In genomic region chr7:56106108-56107073, GRCh38 we compare ENCODE assay signal across 8 cellular contexts. TPM values are rescaled to one million over a fixed set of nuclear protein-coding genes. Genes with fewer than 3 reads are reported as not detected.
A peak's percentile ranks its signal among the peaks of the same experiment; 100 is the strongest.
DNase-seq lines count a peak whose midpoint lies in the region; ATAC-seq and TF ChIP-seq lines count a peak whose summit lies in the region.

A gene with protein sequence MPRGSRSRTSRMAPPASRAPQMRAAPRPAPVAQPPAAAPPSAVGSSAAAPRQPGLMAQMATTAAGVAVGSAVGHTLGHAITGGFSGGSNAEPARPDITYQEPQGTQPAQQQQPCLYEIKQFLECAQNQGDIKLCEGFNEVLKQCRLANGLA (minus strand): TSS chr7:56106476. CDS start chr7:56106413, 63 bp downstream.

- CTCF ChIA-PET in GM10248 (lab: Yijun Ruan, JAX) = no interaction called here

- intact Hi-C loops in ovary (cut with DNase I) = no loop called here

- 1 to 2% (median 1%) methylated on average over 53 to 57 of the region's 57 CpGs for WGBS in ovary, 3 donors
- WGBS in thymus = 4% methylated on average over 57 of the region's 57 CpGs

- no peaks in the 10 kb centered on the region for H3K36me3 ChIP-seq in ovary
- H3K36me3 ChIP-seq in thymus (ENCODE audit: control insufficient read depth, insufficient read depth) = peaks cover 18% of the 10 kb centered on the region

- H3K27ac ChIP-seq in ovary (peak within 1 kb of the TSS; percentile 78 to 93), thymus (ENCODE audit: low read depth) (peak within 1 kb of the TSS; percentile 88)

- H3K9me3 ChIP-seq in ovary (no peaks in the 10 kb centered on the region), thymus (ENCODE audit: control insufficient read depth) (no peaks in the 10 kb centered on the region)

- no peak for TF ChIP-seq EP300 in ovary (IDR thresholded peaks at IDR 0.05)

- H3K27me3 ChIP-seq in ovary (no peaks in the 10 kb centered on the region), thymus (ENCODE audit: control insufficient read depth, insufficient read depth) (no peaks in the 10 kb centered on the region)

- POLR2A ChIA-PET in GM10248 (lab: Yijun Ruan, JAX) = interaction anchor here (1.0 to 1.4 kb wide), 4 partner anchors 9 to 55 kb away, joined by 3 to 6 read pairs (median 4); partner anchors contain the start of genes CCT6A, PHKG1 and PSPH

- H3K4me1 ChIP-seq in ovary (ENCODE audit: insufficient read depth) = peaks cover 5% of the 10 kb centered on the region
- H3K4me1 ChIP-seq in thymus (ENCODE audit: control insufficient read depth, insufficient read depth, low read length) = peaks cover 2% of the 10 kb centered on the region

- peak; percentile 97 for DNase-seq in GM10248 (ENCODE audit: extremely low spot score)
- DNase-seq in NCI-H1092 treated with DMSO at 0.1 percent for 48 hours (lab: John Stamatoyannopoulos, UW) = peak; percentile 100
- peak; percentile 93 for DNase-seq in activated naive CD4-positive, alpha-beta T cell treated with anti-CD3 and anti-CD28 coated beads, Interleukin-2, amount 50 U/mL, for 16 hours
- DNase-seq in germinal center (ENCODE audit: low spot score) = peak; percentile 97
- peak; percentile 94 to 96 (median 95) for DNase-seq in ovary

- peak within 1 kb of the TSS; percentile 91 for H3K4me3 ChIP-seq in ovary
- peak within 1 kb of the TSS; percentile 64 for H3K4me3 ChIP-seq in thymus (ENCODE audit: low read length)

- peak; percentile 100 for ATAC-seq in HG02623 (IDR thresholded peaks at IDR 0.05; ENCODE audit: unreplicated experiment)
- ATAC-seq in SK-N-SH treated with all-trans-retinoic acid at 6 μM for 48 hours = peak; percentile 100

- peak; percentile 94 for TF ChIP-seq POLR2A in ovary (IDR thresholded peaks at IDR 0.05)

- TF ChIP-seq CTCF in GM10248 (IDR thresholded peaks at IDR 0.05; ENCODE audit: control extremely low read depth, extremely low read depth, low read depth, missing control alignments) = no peak
- TF ChIP-seq CTCF in ovary (IDR thresholded peaks at IDR 0.05) = no peak

TF ChIP-seq in SK-N-SH treated with all-trans-retinoic acid at 6 μM for 48 hours, 23 proteins besides CTCF, POLR2A, EP300 and RAD21 (continues in another document):
- TF ChIP-seq, protein P1, sequence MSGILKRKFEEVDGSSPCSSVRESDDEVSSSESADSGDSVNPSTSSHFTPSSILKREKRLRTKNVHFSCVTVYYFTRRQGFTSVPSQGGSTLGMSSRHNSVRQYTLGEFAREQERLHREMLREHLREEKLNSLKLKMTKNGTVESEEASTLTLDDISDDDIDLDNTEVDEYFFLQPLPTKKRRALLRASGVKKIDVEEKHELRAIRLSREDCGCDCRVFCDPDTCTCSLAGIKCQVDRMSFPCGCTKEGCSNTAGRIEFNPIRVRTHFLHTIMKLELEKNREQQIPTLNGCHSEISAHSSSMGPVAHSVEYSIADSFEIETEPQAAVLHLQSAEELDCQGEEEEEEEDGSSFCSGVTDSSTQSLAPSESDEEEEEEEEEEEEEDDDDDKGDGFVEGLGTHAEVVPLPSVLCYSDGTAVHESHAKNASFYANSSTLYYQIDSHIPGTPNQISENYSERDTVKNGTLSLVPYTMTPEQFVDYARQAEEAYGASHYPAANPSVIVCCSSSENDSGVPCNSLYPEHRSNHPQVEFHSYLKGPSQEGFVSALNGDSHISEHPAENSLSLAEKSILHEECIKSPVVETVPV (CRISPR knock-in tag; IDR thresholded peaks at IDR 0.05) = no peak
- TF ChIP-seq RARB (CRISPR knock-in tag; IDR thresholded peaks at IDR 0.05) (no peak), ZNF565 (CRISPR knock-in tag; conservative IDR thresholded peaks at IDR 0.05; ENCODE audit: low read depth) (0 out of 2 replicates have a peak, but pooled peaks have one; percentile 39), GLIS3 (CRISPR knock-in tag; IDR thresholded peaks at IDR 0.05) (peak; percentile 11; the same call in 1 of the 2 replicates), SNAI2 (CRISPR knock-in tag; IDR thresholded peaks at IDR 0.05) (peak; percentile 49; the same call in 1 of the 2 replicates), CSDC2 (CRISPR knock-in tag; IDR thresholded peaks at IDR 0.05) (peak; percentile 49; the same call in 1 of the 2 replicates), TOX (CRISPR knock-in tag; IDR thresholded peaks at IDR 0.05; ENCODE audit: borderline replicate concordance) (no peak), ISL1 (CRISPR knock-in tag; IDR thresholded peaks at IDR 0.05) (no peak), ARNTL (CRISPR knock-in tag; IDR thresholded peaks at IDR 0.05; ENCODE audit: borderline replicate concordance, low read depth) (no peak), BACH2 (CRISPR knock-in tag; IDR thresholded peaks at IDR 0.05; ENCODE audit: borderline replicate concordance) (no peak), PPARA (CRISPR knock-in tag; IDR thresholded peaks at IDR 0.05; ENCODE audit: borderline replicate concordance) (peak; percentile 78; the same call in 1 of the 2 replicates), ZFP3 (CRISPR knock-in tag; IDR thresholded peaks at IDR 0.05) (0 out of 2 replicates have a peak, but pooled peaks have one; percentile 60), ESRRG (CRISPR knock-in tag; IDR thresholded peaks at IDR 0.05) (no peak), ZFP30 (CRISPR knock-in tag; IDR thresholded peaks at IDR 0.05) (no peak), PATZ1 (CRISPR knock-in tag; IDR thresholded peaks at IDR 0.05; ENCODE audit: borderline replicate concordance) (no peak), ZNF8 (CRISPR knock-in tag; IDR thresholded peaks at IDR 0.05) (0 out of 2 replicates have a peak, but pooled peaks have one; percentile 15), TCF4 (CRISPR knock-in tag; IDR thresholded peaks at IDR 0.05; ENCODE audit: borderline replicate concordance) (no peak; the same call in 1 of the 2 replicates), ZC3H10 (CRISPR knock-in tag; IDR thresholded peaks at IDR 0.05) (peak; percentile 21), OSR1 (CRISPR knock-in tag; IDR thresholded peaks at IDR 0.05) (no peak)
- TF ChIP-seq, protein P2, sequence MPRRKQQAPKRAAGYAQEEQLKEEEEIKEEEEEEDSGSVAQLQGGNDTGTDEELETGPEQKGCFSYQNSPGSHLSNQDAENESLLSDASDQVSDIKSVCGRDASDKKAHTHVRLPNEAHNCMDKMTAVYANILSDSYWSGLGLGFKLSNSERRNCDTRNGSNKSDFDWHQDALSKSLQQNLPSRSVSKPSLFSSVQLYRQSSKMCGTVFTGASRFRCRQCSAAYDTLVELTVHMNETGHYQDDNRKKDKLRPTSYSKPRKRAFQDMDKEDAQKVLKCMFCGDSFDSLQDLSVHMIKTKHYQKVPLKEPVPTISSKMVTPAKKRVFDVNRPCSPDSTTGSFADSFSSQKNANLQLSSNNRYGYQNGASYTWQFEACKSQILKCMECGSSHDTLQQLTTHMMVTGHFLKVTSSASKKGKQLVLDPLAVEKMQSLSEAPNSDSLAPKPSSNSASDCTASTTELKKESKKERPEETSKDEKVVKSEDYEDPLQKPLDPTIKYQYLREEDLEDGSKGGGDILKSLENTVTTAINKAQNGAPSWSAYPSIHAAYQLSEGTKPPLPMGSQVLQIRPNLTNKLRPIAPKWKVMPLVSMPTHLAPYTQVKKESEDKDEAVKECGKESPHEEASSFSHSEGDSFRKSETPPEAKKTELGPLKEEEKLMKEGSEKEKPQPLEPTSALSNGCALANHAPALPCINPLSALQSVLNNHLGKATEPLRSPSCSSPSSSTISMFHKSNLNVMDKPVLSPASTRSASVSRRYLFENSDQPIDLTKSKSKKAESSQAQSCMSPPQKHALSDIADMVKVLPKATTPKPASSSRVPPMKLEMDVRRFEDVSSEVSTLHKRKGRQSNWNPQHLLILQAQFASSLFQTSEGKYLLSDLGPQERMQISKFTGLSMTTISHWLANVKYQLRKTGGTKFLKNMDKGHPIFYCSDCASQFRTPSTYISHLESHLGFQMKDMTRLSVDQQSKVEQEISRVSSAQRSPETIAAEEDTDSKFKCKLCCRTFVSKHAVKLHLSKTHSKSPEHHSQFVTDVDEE (CRISPR knock-in tag; IDR thresholded peaks at IDR 0.05) = peak; percentile 67; the same call in 1 of the 2 replicates
- TF ChIP-seq, protein P3, sequence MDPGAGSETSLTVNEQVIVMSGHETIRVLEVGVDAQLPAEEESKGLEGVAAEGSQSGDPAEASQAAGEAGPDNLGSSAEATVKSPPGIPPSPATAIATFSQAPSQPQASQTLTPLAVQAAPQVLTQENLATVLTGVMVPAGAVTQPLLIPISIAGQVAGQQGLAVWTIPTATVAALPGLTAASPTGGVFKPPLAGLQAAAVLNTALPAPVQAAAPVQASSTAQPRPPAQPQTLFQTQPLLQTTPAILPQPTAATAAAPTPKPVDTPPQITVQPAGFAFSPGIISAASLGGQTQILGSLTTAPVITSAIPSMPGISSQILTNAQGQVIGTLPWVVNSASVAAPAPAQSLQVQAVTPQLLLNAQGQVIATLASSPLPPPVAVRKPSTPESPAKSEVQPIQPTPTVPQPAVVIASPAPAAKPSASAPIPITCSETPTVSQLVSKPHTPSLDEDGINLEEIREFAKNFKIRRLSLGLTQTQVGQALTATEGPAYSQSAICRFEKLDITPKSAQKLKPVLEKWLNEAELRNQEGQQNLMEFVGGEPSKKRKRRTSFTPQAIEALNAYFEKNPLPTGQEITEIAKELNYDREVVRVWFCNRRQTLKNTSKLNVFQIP (CRISPR knock-in tag; IDR thresholded peaks at IDR 0.05; ENCODE audit: borderline replicate concordance, low read depth) = peak; percentile 79; the same call in 1 of the 2 replicates

RNA-seq across cellular contexts. Expression of the gene that starts here (rescaled TPM):
- total RNA-seq in ovary = 100 to 1,000 TPM; 241 to 389 (median 282) TPM
- polyA plus RNA-seq in ovary (100 to 1,000 TPM; 323 to 409 TPM), thymus (350 TPM)

Comparison
In these comparisons a context has a peak if more than half of its experiments do, and no peak if none do; other contexts are left out.
1. Peak in every context shown above with its lines: DNase-seq, ATAC-seq, H3K4me3 ChIP-seq and H3K27ac ChIP-seq.